Comparison of ENCODE assay signal across 12 cellular contexts in the genomic region with DNA sequence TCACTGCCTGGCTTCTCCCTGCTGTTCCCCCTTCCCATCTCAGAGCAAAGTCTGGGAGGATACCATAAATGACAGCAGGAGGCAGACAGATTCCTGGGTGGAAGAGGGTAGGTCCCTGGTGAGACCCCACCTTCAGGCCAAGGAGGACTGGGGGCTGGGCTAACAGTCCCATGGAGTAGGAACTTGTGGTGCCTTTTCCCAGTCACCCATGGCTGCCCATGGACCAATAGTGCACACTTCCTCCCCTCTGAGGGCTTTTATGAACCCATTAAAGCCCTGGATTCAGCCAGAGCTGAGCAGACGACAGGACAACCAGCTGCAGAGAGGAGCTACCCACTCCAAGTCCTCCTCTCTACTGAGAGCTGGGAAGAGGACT. TPM values are rescaled to one million over a fixed set of nuclear protein-coding genes. Genes with fewer than 3 reads are reported as not detected.
DNase-seq lines count a peak whose midpoint lies in the region; ATAC-seq and TF ChIP-seq lines count a peak whose summit lies in the region.
"Had no signal": no experiment of that assay in that cellular context is flagged by ENCODE, and none has a peak within 500 bp of the region (broad histone marks: within the 10 kb centered on the region; RNA-seq: fewer than 3 reads in every experiment).

No MANE protein-coding gene starts in this region.

- no peaks in the 10 kb centered on the region for H3K27me3 ChIP-seq in H7 (ENCODE audit: control insufficient read depth, insufficient read depth, low read length)
- H3K27me3 ChIP-seq in SJCRH30, result no peaks in the 10 kb centered on the region
- H3K27me3 ChIP-seq in esophagus squamous epithelium, result peaks cover 0 to 9% (median 0%) of the 10 kb centered on the region in 4 donors
- H3K27me3 ChIP-seq in gastrocnemius medialis, result no peaks in the 10 kb centered on the region

- DNase-seq in H7 (no peak), SJCRH30 (no peak), esophagus squamous epithelium (lab: John Stamatoyannopoulos, UW) (no peak), gastrocnemius medialis (no peak), hippocampal formation (lab: John Stamatoyannopoulos, UW) (no peak), type B pancreatic cell (ENCODE audit: extremely low spot score, unreplicated experiment) (no peak)
- DNase-seq in stimulated activated CD8-positive, alpha-beta memory T cell treated with anti-CD3 and anti-CD28 coated beads, Interleukin-4, amount 100 ng/mL, for 48 hours, result no peak
- DNase-seq: cortex of kidney had no signal

- no peak overlapping the region for H3K4me3 Mint-ChIP-seq in type B pancreatic cell

- TF ChIP-seq POLR2A in esophagus squamous epithelium (IDR thresholded peaks at IDR 0.05), result no peak
- no peak for TF ChIP-seq POLR2A in gastrocnemius medialis (IDR thresholded peaks at IDR 0.05)

- no peaks in the 10 kb centered on the region for H3K36me3 ChIP-seq in H7 (replicated peaks; ENCODE audit: control insufficient read depth, insufficient read depth, low read length)
- no peaks in the 10 kb centered on the region for H3K36me3 ChIP-seq in SJCRH30
- no peaks in the 10 kb centered on the region for H3K36me3 ChIP-seq in esophagus squamous epithelium
- no peaks in the 10 kb centered on the region for H3K36me3 ChIP-seq in gastrocnemius medialis

- H3K27me3 Mint-ChIP-seq in type B pancreatic cell, result peaks cover 2% of the 10 kb centered on the region

- no peaks in the 10 kb centered on the region for H3K4me1 Mint-ChIP-seq in type B pancreatic cell (ENCODE audit: unreplicated experiment)

- 0% methylated on average over 1 of the region's 1 CpG; no CpG with 5 or more reads in 1 of the 2 donors for WGBS in esophagus squamous epithelium, 2 donors

- H3K27ac Mint-ChIP-seq in type B pancreatic cell, result no peak overlapping the region

- peaks cover 1% of the 10 kb centered on the region for H3K9me3 Mint-ChIP-seq in type B pancreatic cell

- H3K4me1 ChIP-seq in SJCRH30 (peaks cover 8% of the 10 kb centered on the region; the same call in 1 of the 2 replicates), esophagus squamous epithelium (peaks cover 7 to 14% (median 8%) of the 10 kb centered on the region in 3 donors), gastrocnemius medialis (peaks cover 6 to 11% of the 10 kb centered on the region in 2 donors)

- H3K27ac ChIP-seq in SJCRH30, result no peak overlapping the region
- no peak overlapping the region for H3K27ac ChIP-seq in esophagus squamous epithelium
- H3K27ac ChIP-seq in gastrocnemius medialis, result no peak overlapping the region

- H3K4me3 ChIP-seq in H7 (ENCODE audit: insufficient read depth, low read depth, low read length), result peak overlapping the region; percentile 36
- peak overlapping the region; percentile 31 for H3K4me3 ChIP-seq in SJCRH30
- H3K4me3 ChIP-seq in esophagus squamous epithelium, result peak overlapping the region in 3 of 4 donors; percentile 27 to 60 (median 32)
- H3K4me3 ChIP-seq in gastrocnemius medialis, result peak overlapping the region in 3 of 4 donors; percentile 21 to 37 (median 36)

- TF ChIP-seq CTCF in esophagus squamous epithelium (IDR thresholded peaks at IDR 0.05), result no peak
- TF ChIP-seq CTCF in gastrocnemius medialis (IDR thresholded peaks at IDR 0.05 in 4 of 5, conservative IDR thresholded peaks at IDR 0.05 in 1 of 5), result no peak
- no peak for TF ChIP-seq CTCF in type B pancreatic cell (conservative IDR thresholded peaks at IDR 0.05)

- ATAC-seq in gastrocnemius medialis, result no peak
- ATAC-seq in GM21717 (IDR thresholded peaks at IDR 0.05; ENCODE audit: unreplicated experiment), result no peak

- H3K9me3 ChIP-seq in SJCRH30 (replicated peaks) (peaks cover 3% of the 10 kb centered on the region; the same call in 1 of the 2 replicates), esophagus squamous epithelium (no peaks in the 10 kb centered on the region), gastrocnemius medialis (no peaks in the 10 kb centered on the region)

- H3K36me3 Mint-ChIP-seq in type B pancreatic cell, result no peaks in the 10 kb centered on the region

- intact Hi-C loops in esophagus squamous epithelium (cut with DNase I), result no loop called here
- intact Hi-C loops in gastrocnemius medialis (cut with DNase I; ENCODE audit: low total_unique reads), result no loop called here

- in situ Hi-C loops in gastrocnemius medialis (cut with MboI; ENCODE audit: low sequenced_read_pairs in 4 of 4), result no loop called here

RNA-seq across cellular contexts. Expression of a gene that starts 36.6 kb away (rescaled TPM):
- not detected in 2 replicates for total RNA-seq in H7 (2014; rRNA removed; shearing (Covaris generic))
- total RNA-seq in SJCRH30 (2014; rRNA removed; shearing (Covaris generic)), result 0.03 TPM in 1 of 2 replicates, not detected in the other
- not detected for total RNA-seq in esophagus squamous epithelium
- total RNA-seq in gastrocnemius medialis, result not detected
- total RNA-seq in type B pancreatic cell (ENCODE audit: low replicate concordance), result 0.17 TPM in 1 of 2 replicates, not detected in the other
- total RNA-seq: HT1080, myocyte, SK-MEL-5 had no signal
